1 cellular context compared by ENCODE assay signal in genomic region chr16:46426336-46426735, GRCh38.
A peak's percentile ranks its signal among the peaks of the same experiment; 100 is the strongest.
TF ChIP-seq lines count a peak whose summit lies in the region.

No MANE protein-coding gene starts in this region.

TF ChIP-seq in K562, 482 proteins besides CTCF, POLR2A, EP300 and RAD21:
- TF ChIP-seq ZNF512 (tag; IDR thresholded peaks at IDR 0.05) (peak; percentile 84), ZNF785 (CRISPR knock-in tag; IDR thresholded peaks at IDR 0.05) (no peak)
TF ChIP-seq in K562: peak in this region for 1.
